9 cellular contexts compared by ENCODE assay signal in the genomic region with DNA sequence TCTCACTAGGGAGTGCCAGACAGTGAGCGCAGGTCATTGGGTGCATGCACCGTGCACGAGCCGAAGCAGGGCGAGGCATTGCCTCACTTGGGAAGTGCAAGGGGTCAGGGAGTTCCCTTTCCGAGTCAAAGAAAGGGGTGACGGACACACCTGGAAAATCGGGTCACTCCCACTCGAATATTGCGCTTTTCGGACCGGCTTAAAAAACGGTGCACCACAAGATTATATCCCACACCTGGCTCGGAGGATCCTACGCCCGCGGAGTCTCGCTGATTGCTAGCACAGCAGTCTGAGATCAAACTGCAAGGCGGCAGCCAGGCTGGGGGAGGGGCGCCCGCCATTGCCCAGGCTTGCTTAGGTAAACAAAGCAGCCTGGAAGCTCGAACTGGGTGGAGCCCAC. TPM values are rescaled to one million over a fixed set of nuclear protein-coding genes. Genes with fewer than 3 reads are reported as not detected.
A peak's percentile ranks its signal among the peaks of the same experiment; 100 is the strongest.
DNase-seq lines count a peak whose midpoint lies in the region; ATAC-seq, FAIRE-seq and TF ChIP-seq lines count a peak whose summit lies in the region.
"Not testable (repeated sequence)": the region's sequence is repeated elsewhere in the genome, so short reads cannot be mapped to it uniquely, and the experiment has no call there.
"Had no signal": no experiment of that assay in that cellular context is flagged by ENCODE, and none has a peak within 500 bp of the region (broad histone marks: within the 10 kb centered on the region; RNA-seq: fewer than 3 reads in every experiment).

No MANE protein-coding gene starts in this region.

- not testable (repeated sequence) for H3K79me2 ChIP-seq in PC-9 (ENCODE audit: low read depth); H1 (ENCODE audit: control insufficient read depth in 1 of 2, insufficient read depth in 2 of 2, low read length in 2 of 2)

- H3K9me3 Mint-ChIP-seq in glutamatergic neuron (ENCODE audit: unreplicated experiment); mesothelial cell of epicardium: not testable (repeated sequence)

- BruUV-seq in PC-9 (replicated peaks; lab: Mats Ljungman, UMichigan), result not testable (repeated sequence)

- peak overlapping the region; percentile 36 for H3K4me3 ChIP-seq in A549
- peak overlapping the region; percentile 35 for H3K4me3 ChIP-seq in H7 (ENCODE audit: insufficient read depth, low read depth, low read length)
- H3K4me3 ChIP-seq in HUES64 (ENCODE audit: low read length), result peak overlapping the region; percentile 49
- peak overlapping the region; percentile 54 for H3K4me3 ChIP-seq in PC-9
- H3K4me3 ChIP-seq in H1 (ENCODE audit: extremely low read depth in 1 of 4, insufficient read depth in 2 of 4, low read depth in 3 of 4, low read length in 4 of 4), result peak overlapping the region in 2 of 4 experiments; percentile 40 to 47; a peak in 3 of 8 replicates
- peak overlapping the region; percentile 12 for H3K4me3 ChIP-seq in suprapubic skin

- H3K79me1 ChIP-seq in H1 (ENCODE audit: low read depth, low read length), result not testable (repeated sequence)

- H2BK20ac ChIP-seq in H1 (ENCODE audit: low read length), result not testable (repeated sequence)

- H3K27me3 Mint-ChIP-seq in glutamatergic neuron (ENCODE audit: unreplicated experiment); mesothelial cell of epicardium (ENCODE audit: low read depth): not testable (repeated sequence)

- H3K36me3 ChIP-seq in H7 (replicated peaks; ENCODE audit: control insufficient read depth, insufficient read depth, low read length); HUES64 (ENCODE audit: insufficient read depth, low read length); PC-9 (ENCODE audit: low read depth); H1 (ENCODE audit: control insufficient read depth in 2 of 4, insufficient read depth in 4 of 4, low read length in 3 of 4); suprapubic skin: not testable (repeated sequence)

- not testable (repeated sequence) for H3K23me2 ChIP-seq in H1 (ENCODE audit: low read depth, low read length)

- intact Hi-C loops in PC-9 (cut with micrococcal nuclease; ENCODE audit: unreplicated experiment), result not testable (repeated sequence)

- H2BK5ac ChIP-seq in H1 (ENCODE audit: low read depth, low read length), result not testable (repeated sequence)

- not testable (repeated sequence) for H3K23ac ChIP-seq in H1 (ENCODE audit: insufficient read length)

- H3K56ac ChIP-seq in H1 (replicated peaks; ENCODE audit: insufficient read length, low read depth, low read length), result not testable (repeated sequence)

- H4K8ac ChIP-seq in H1 (ENCODE audit: extremely low read depth, insufficient read depth, low read length), result not testable (repeated sequence)

- not testable (repeated sequence) for H2AK5ac ChIP-seq in H1 (ENCODE audit: low read depth, low read length)

- H3K14ac ChIP-seq in H1 (ENCODE audit: insufficient read length), result not testable (repeated sequence)

- not testable (repeated sequence) for FAIRE-seq in A549 (lab: Jason Lieb, UNC); H1 (lab: Jason Lieb, UNC)

- WGBS in A549 (ENCODE audit: missing lambda C conversion rate), result 51% methylated on average over 17 of the region's 22 CpGs
- WGBS in HUES64, result 46% methylated on average over 17 of the region's 22 CpGs
- WGBS in H1 (ENCODE audit: extremely low coverage in 1 of 2, insufficient coverage in 1 of 2, insufficient read length in 1 of 2, insufficient replicate concordance in 2 of 2, low coverage in 1 of 2, low lambda C conversion rate in 2 of 2, missing lambda C conversion rate in 1 of 2), 2 experiments, result 60% methylated on average over 16 of the region's 22 CpGs; no CpG with 5 or more reads in 1 of the 2 experiments
- WGBS in suprapubic skin, result 78% methylated on average over 13 of the region's 22 CpGs

- not testable (repeated sequence) for H3K4me1 Mint-ChIP-seq in glutamatergic neuron (ENCODE audit: low read depth, unreplicated experiment)
- H3K4me1 Mint-ChIP-seq in mesothelial cell of epicardium, result peaks cover 43% of the 10 kb centered on the region

- TF ChIP-seq RAD21 in A549 (conservative IDR thresholded peaks at IDR 0.05 in 1 of 2, IDR thresholded peaks at IDR 0.05 in 1 of 2); H1 (IDR thresholded peaks at IDR 0.05 in 1 of 2, conservative IDR thresholded peaks at IDR 0.05 in 1 of 2; ENCODE audit: low read depth in 2 of 2, low read length in 2 of 2): not testable (repeated sequence)

- H3K36me3 Mint-ChIP-seq in glutamatergic neuron (ENCODE audit: unreplicated experiment); mesothelial cell of epicardium: not testable (repeated sequence)

- H3K9me3 ChIP-seq in A549; HUES64 (ENCODE audit: insufficient read depth, low read depth, low read length); PC-9 (ENCODE audit: insufficient read depth, low read depth); H1 (ENCODE audit: insufficient read depth in 2 of 2, low read depth in 1 of 2, low read length in 1 of 2); suprapubic skin: not testable (repeated sequence)

- not testable (repeated sequence) for H2BK120ac ChIP-seq in H1 (replicated peaks; ENCODE audit: low read depth, low read length)

- not testable (repeated sequence) for DNase-seq in A549 (ENCODE audit: low read depth in 1 of 2, low spot score in 1 of 2); H7; glutamatergic neuron; mesothelial cell of epicardium (ENCODE audit: low spot score in 2 of 2, unreplicated experiment in 2 of 2); suprapubic skin (ENCODE audit: low spot score in 2 of 2)
- DNase-seq in PC-9 (peak in 1 of 2 experiments; percentile 13), H1 (ENCODE audit: low read depth in 1 of 2, low spot score in 2 of 2) (peak in 1 of 2 experiments; percentile 67)

- not testable (repeated sequence) for H2BK12ac ChIP-seq in H1 (ENCODE audit: low read depth, low read length)

- H3K27me3 ChIP-seq in H7 (ENCODE audit: control insufficient read depth, insufficient read depth, low read length); HUES64 (ENCODE audit: insufficient read depth, low read length); PC-9 (ENCODE audit: insufficient read depth, low read depth); H1 (replicated peaks in 1 of 4; ENCODE audit: control insufficient read depth in 3 of 4, extremely low read depth in 1 of 4, insufficient read depth in 3 of 4, low read length in 3 of 4); suprapubic skin: not testable (repeated sequence)

- H4K91ac ChIP-seq in H1 (replicated peaks; ENCODE audit: insufficient read length, low read length), result not testable (repeated sequence)

- POLR2A ChIA-PET in A549 (lab: Yijun Ruan, JAX); PC-9 (lab: Charles Lee; ENCODE audit: unreplicated experiment): not testable (repeated sequence)
- POLR2A ChIA-PET in H1 (lab: Charles Lee; ENCODE audit: partially characterized antibody), result interaction anchor here (0.6 to 1.3 kb wide), 4 partner anchors 15 to 121 kb away, joined by 3 read pairs; no protein-coding TSS in a partner anchor

- H3K4me1 ChIP-seq in A549; H1 (replicated peaks in 1 of 4; ENCODE audit: control insufficient read depth in 3 of 4, insufficient read depth in 4 of 4, low read length in 3 of 4); suprapubic skin: not testable (repeated sequence)
- peaks cover 25% of the 10 kb centered on the region for H3K4me1 ChIP-seq in HUES64 (ENCODE audit: insufficient read depth, low read length)
- H3K4me1 ChIP-seq in PC-9 (replicated peaks; ENCODE audit: insufficient read depth), result peaks cover 15% of the 10 kb centered on the region

- not testable (repeated sequence) for H4K5ac ChIP-seq in H1 (ENCODE audit: insufficient read length, low read depth, low read length)

- TF ChIP-seq POLR2A in A549 (IDR thresholded peaks at IDR 0.05; ENCODE audit: low read length); H1 (IDR thresholded peaks at IDR 0.05; ENCODE audit: control extremely low read depth in 1 of 2, low read depth in 2 of 2, low read length in 2 of 2); suprapubic skin (IDR thresholded peaks at IDR 0.05): not testable (repeated sequence)

- not testable (repeated sequence) for H3K27ac ChIP-seq in A549; HUES64 (ENCODE audit: low read depth, low read length); PC-9; H1 (ENCODE audit: low read depth, low read length); suprapubic skin

- not testable (repeated sequence) for ATAC-seq in A549

- H3K4me3 Mint-ChIP-seq in glutamatergic neuron (ENCODE audit: unreplicated experiment), result peak overlapping the region; percentile 59
- not testable (repeated sequence) for H3K4me3 Mint-ChIP-seq in mesothelial cell of epicardium

- peak overlapping the region; percentile 90 for H2AFZ ChIP-seq in PC-9
- not testable (repeated sequence) for H2AFZ ChIP-seq in H1 (ENCODE audit: low read length)

- H4K20me1 ChIP-seq in PC-9 (ENCODE audit: insufficient read depth); H1 (replicated peaks in 1 of 2; ENCODE audit: control insufficient read depth in 1 of 2, insufficient read depth in 2 of 2, low read length in 2 of 2): not testable (repeated sequence)

- not testable (repeated sequence) for H3K27ac Mint-ChIP-seq in glutamatergic neuron (ENCODE audit: unreplicated experiment)
- H3K27ac Mint-ChIP-seq in mesothelial cell of epicardium, result peak overlapping the region; percentile 96

- TF ChIP-seq EP300 in A549 (IDR thresholded peaks at IDR 0.05); H1 (IDR thresholded peaks at IDR 0.05; ENCODE audit: borderline replicate concordance in 1 of 2, low read depth in 2 of 2, low read length in 2 of 2); suprapubic skin (IDR thresholded peaks at IDR 0.05): not testable (repeated sequence)

- not testable (repeated sequence) for H3K9me2 ChIP-seq in PC-9 (ENCODE audit: insufficient read depth)

- H3K4me2 ChIP-seq in A549 (peak overlapping the region; percentile 62), PC-9 (peak overlapping the region; percentile 72), H1 (ENCODE audit: insufficient read depth in 1 of 2, low read depth in 2 of 2, low read length in 2 of 2) (peak overlapping the region; percentile 28 to 49; a peak in 2 of 4 replicates)

- H3K18ac ChIP-seq in H1 (ENCODE audit: extremely low read depth, low read length), result not testable (repeated sequence)

- not testable (repeated sequence) for H2BK15ac ChIP-seq in H1 (ENCODE audit: low read length)

- not testable (repeated sequence) for H3F3A ChIP-seq in PC-9 (ENCODE audit: insufficient read depth, low read depth)

- H3K9ac ChIP-seq in HUES64 (ENCODE audit: low read depth, low read length), result peak overlapping the region; percentile 64
- H3K9ac ChIP-seq in H1 (replicated peaks in 1 of 4; ENCODE audit: extremely low read depth in 1 of 4, low read depth in 3 of 4, low read length in 3 of 4), result not testable (repeated sequence)

- CTCF ChIA-PET in A549 (lab: Yijun Ruan, JAX); PC-9 (lab: Charles Lee); H1 (lab: Charles Lee; ENCODE audit: partially characterized antibody): not testable (repeated sequence)

- not testable (repeated sequence) for TF ChIP-seq CTCF in A549 (IDR thresholded peaks at IDR 0.05); PC-9 (conservative IDR thresholded peaks at IDR 0.05); H1 (IDR thresholded peaks at IDR 0.05; ENCODE audit: control extremely low read depth in 1 of 3, insufficient read depth in 1 of 3, low read depth in 1 of 3, low read length in 3 of 3); glutamatergic neuron (IDR thresholded peaks at IDR 0.05; ENCODE audit: partially characterized antibody, unreplicated experiment); mesothelial cell of epicardium (IDR thresholded peaks at IDR 0.05; ENCODE audit: unreplicated experiment); suprapubic skin (IDR thresholded peaks at IDR 0.05)

- H3K4ac ChIP-seq in H1 (replicated peaks; ENCODE audit: insufficient read length, low read depth, low read length), result not testable (repeated sequence)

RNA-seq across cellular contexts. Expression of a gene that starts 43.7 kb away (rescaled TPM):
- polyA plus RNA-seq in A549 (2011; rRNA removed) (2.9 and 4.2 TPM in 2 replicates), A549 (2017; fragmentation: RNase III; extraction: RNeasy Plus Mini Kit Qiagen cat#74134 plus additional on column Dnase treatment) (1.9 to 2.1 TPM (median 2.0 TPM) in 3 replicates), H1 (2011; rRNA removed) (0.17 and 0.30 TPM in 2 replicates)
- 0.70 and 0.97 TPM in 2 replicates for polyA plus RNA-seq in A549 (2012; cell fraction: cytosol; rRNA removed)
- polyA plus RNA-seq in A549 (2012; cell fraction: nucleus; rRNA removed), result 1.9 and 2.3 TPM in 2 replicates
- polyA minus RNA-seq in A549 (2011; rRNA and poly(A)+ RNA removed), result 12.2 and 12.5 TPM in 2 replicates
- total RNA-seq in H7 (2014; rRNA removed; shearing (Covaris generic)), result 0.15 and 0.28 TPM in 2 replicates
- polyA plus RNA-seq in HUES64 (2013, experiment 1 of 2), result 10.8 TPM
- polyA plus RNA-seq in HUES64 (2013, experiment 2 of 2), result 26.2 TPM
- total RNA-seq in PC-9 (2021) (5.4 and 9.1 TPM in 2 replicates), glutamatergic neuron (ENCODE audit: unreplicated experiment) (4.8 TPM), mesothelial cell of epicardium (305 to 324 TPM (median 317 TPM) in 3 replicates), suprapubic skin (10 to 100 TPM; 12.7 to 28.0 (median 20.3) TPM)
- 0.63 and 1.2 TPM in 2 replicates for total RNA-seq in H1 (2021; fragmentation: NEBNext Ultra II Directional; extraction: Animal tissue kit (Norgen Biotek cat#: 25700))
- polyA plus RNA-seq in H1 (2011; cell fraction: cytosol; rRNA removed), result 0.14 TPM
- polyA plus RNA-seq in H1 (2011; cell fraction: nucleus; rRNA removed), result 0.54 TPM
- 0.17 to 0.47 TPM (median 0.33 TPM) in 4 replicates for polyA plus RNA-seq in H1 (2012, experiment 1 of 2)
- not detected for polyA plus RNA-seq in H1 (2012, experiment 2 of 2)
- 0.16 TPM for polyA plus RNA-seq in H1 (2013, experiment 1 of 2)
- 0.09 TPM for polyA plus RNA-seq in H1 (2013, experiment 2 of 2)
- 0.24 and 1.2 TPM in 2 replicates for polyA minus RNA-seq in H1 (2011; rRNA and poly(A)+ RNA removed)
- polyA minus RNA-seq in H1 (2011; cell fraction: cytosol; rRNA and poly(A)+ RNA removed), result not detected
- polyA minus RNA-seq in H1 (2011; cell fraction: nucleus; rRNA and poly(A)+ RNA removed), result 1.5 TPM
- total RNA-seq: CD8-positive, alpha-beta memory T cell had no signal
- polyA plus RNA-seq: CD8-positive, alpha-beta memory T cell had no signal

Comparison
In these comparisons a context has a peak if more than half of its experiments do, and no peak if none do; other contexts are left out.
1. RNA of a gene that starts 43.7 kb away (total RNA-seq): 305 to 324 TPM in mesothelial cell of epicardium; 12.7 to 28.0 TPM in suprapubic skin, 5.4 to 9.1 TPM in PC-9, 4.8 TPM in glutamatergic neuron (single experiment), 0.63 to 1.2 TPM in H1 and 0.15 to 0.28 TPM in H7; every median in the first group is over 10 times any median in the second.
2. Peak in every context shown above with its lines, with median percentiles within 50 percentile points of each other: H3K4me2 ChIP-seq.